ENCODE assay signal across 8 cellular contexts in the genomic region with DNA sequence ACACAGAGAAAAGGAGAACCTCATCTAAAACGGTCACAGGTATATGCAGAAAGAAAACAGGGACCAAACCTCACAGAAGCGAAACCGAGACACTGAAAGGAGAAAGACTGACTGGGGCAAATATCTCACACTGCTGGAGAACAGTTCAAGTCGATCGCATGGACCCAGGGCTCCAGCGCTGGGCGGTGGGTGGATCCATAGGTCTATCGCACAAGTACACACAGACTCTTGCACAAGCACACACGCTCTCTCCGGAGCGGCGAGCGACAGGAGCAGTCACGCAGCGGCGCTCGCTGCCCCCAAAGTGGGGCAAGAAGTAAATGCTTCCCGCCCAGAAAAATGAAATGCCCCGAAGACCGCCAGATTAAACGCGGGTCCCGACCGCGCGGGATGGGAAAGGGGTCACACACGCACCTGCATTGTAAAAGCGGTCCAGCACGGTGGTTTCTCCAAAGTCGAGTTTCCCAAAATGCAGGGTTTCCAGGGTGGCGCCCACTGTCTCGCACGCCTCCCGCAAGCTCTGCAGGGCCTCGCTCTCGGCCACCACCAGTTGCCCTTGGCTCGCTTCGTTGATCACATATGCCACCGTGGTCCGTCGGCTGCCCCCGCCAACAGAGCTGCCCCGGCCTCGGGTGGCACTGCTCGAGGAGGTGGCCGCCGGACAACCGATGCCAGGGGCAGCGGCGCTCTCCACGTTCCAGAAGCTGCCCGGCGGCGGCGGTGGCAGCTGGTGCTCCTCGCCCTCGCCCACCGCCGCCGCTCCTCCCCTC. TPM values are rescaled to one million over a fixed set of nuclear protein-coding genes. Genes with fewer than 3 reads are reported as not detected.
DNase-seq lines count a peak whose midpoint lies in the region; ATAC-seq, FAIRE-seq and TF ChIP-seq lines count a peak whose summit lies in the region.

No MANE protein-coding gene starts in this region.

- no peaks in the 10 kb centered on the region for H3K9me3 Mint-ChIP-seq in activated CD8-positive, alpha-beta memory T cell treated with anti-CD3 and anti-CD28 coated beads, Interleukin-2, amount 10 ng/mL, durations not matched to agents 7 days and 5 days (ENCODE audit: low read depth)
- no peaks in the 10 kb centered on the region for H3K9me3 Mint-ChIP-seq in stimulated activated naive B cell treated with anti-CD40 and anti-IgM and Interleukin-4, amounts not matched to agents 10 μg/mL and 1 μg/mL and 100 μg/mL, for 72 hours

- no peaks in the 10 kb centered on the region for H3K27me3 Mint-ChIP-seq in activated CD8-positive, alpha-beta memory T cell treated with anti-CD3 and anti-CD28 coated beads, Interleukin-2, amount 10 ng/mL, durations not matched to agents 7 days and 5 days
- H3K27me3 Mint-ChIP-seq in stimulated activated naive B cell treated with anti-CD40 and anti-IgM and Interleukin-4, amounts not matched to agents 10 μg/mL and 1 μg/mL and 100 μg/mL, for 72 hours, result no peaks in the 10 kb centered on the region

- H3K4me1 Mint-ChIP-seq in activated CD8-positive, alpha-beta memory T cell treated with anti-CD3 and anti-CD28 coated beads, Interleukin-2, amount 10 ng/mL, durations not matched to agents 7 days and 5 days, result peaks cover 41% of the 10 kb centered on the region
- H3K4me1 Mint-ChIP-seq in stimulated activated naive B cell treated with anti-CD40 and anti-IgM and Interleukin-4, amounts not matched to agents 10 μg/mL and 1 μg/mL and 100 μg/mL, for 72 hours, result peaks cover 23 to 44% of the 10 kb centered on the region in 2 donors

- ATAC-seq in GM18520 (IDR thresholded peaks at IDR 0.05; ENCODE audit: unreplicated experiment) (peak; percentile 24), HG03045 (IDR thresholded peaks at IDR 0.05; ENCODE audit: unreplicated experiment) (peak; percentile 34)
- peak; percentile 13 for ATAC-seq in activated CD8-positive, alpha-beta memory T cell treated with anti-CD3 and anti-CD28 coated beads, Interleukin-2, amount 10 ng/mL, durations not matched to agents 7 days and 5 days
- ATAC-seq in stimulated activated naive B cell treated with anti-CD40 and anti-IgM and Interleukin-4, amounts not matched to agents 10 μg/mL and 1 μg/mL and 100 μg/mL, for 72 hours (replicated peaks), result peak; percentile 13 to 27

- DNase-seq in AG09309 (ENCODE audit: low read depth) (no peak), NCI-H526 treated with DMSO at 0.1 percent for 48 hours (lab: John Stamatoyannopoulos, UW) (peak; percentile 43), endothelial cell of umbilical vein (ENCODE audit: low read depth, low spot score) (peak; percentile 61), mucosa of gallbladder (ENCODE audit: low spot score) (peak; percentile 67)
- peak; percentile 73 for DNase-seq in activated CD8-positive, alpha-beta memory T cell treated with anti-CD3 and anti-CD28 coated beads, Interleukin-2, amount 10 ng/mL, durations not matched to agents 7 days and 5 days
- DNase-seq in stimulated activated naive B cell treated with anti-CD40 and anti-IgM and Interleukin-4, amounts not matched to agents 10 μg/mL and 1 μg/mL and 100 μg/mL, for 72 hours, result peak; percentile 39

- H3K4me3 Mint-ChIP-seq in activated CD8-positive, alpha-beta memory T cell treated with anti-CD3 and anti-CD28 coated beads, Interleukin-2, amount 10 ng/mL, durations not matched to agents 7 days and 5 days, result peak overlapping the region; percentile 94
- H3K4me3 Mint-ChIP-seq in stimulated activated naive B cell treated with anti-CD40 and anti-IgM and Interleukin-4, amounts not matched to agents 10 μg/mL and 1 μg/mL and 100 μg/mL, for 72 hours, result peak overlapping the region; percentile 98 to 99

- FAIRE-seq in endothelial cell of umbilical vein (lab: Jason Lieb, UNC), result peak; percentile 66

- peaks cover 17% of the 10 kb centered on the region for H3K36me3 Mint-ChIP-seq in activated CD8-positive, alpha-beta memory T cell treated with anti-CD3 and anti-CD28 coated beads, Interleukin-2, amount 10 ng/mL, durations not matched to agents 7 days and 5 days
- peaks cover 0 to 9% of the 10 kb centered on the region in 2 donors for H3K36me3 Mint-ChIP-seq in stimulated activated naive B cell treated with anti-CD40 and anti-IgM and Interleukin-4, amounts not matched to agents 10 μg/mL and 1 μg/mL and 100 μg/mL, for 72 hours

- TF ChIP-seq POLR2A in endothelial cell of umbilical vein (IDR thresholded peaks at IDR 0.05; ENCODE audit: low read depth, low read length), result peak; percentile 17

- H4K20me1 ChIP-seq in endothelial cell of umbilical vein (replicated peaks; ENCODE audit: control insufficient read depth, extremely low read depth, insufficient read depth, low read length), result no peaks in the 10 kb centered on the region

- dilution Hi-C loops in endothelial cell of umbilical vein (cut with MboI; ENCODE audit: extremely low pct_ligation_motif_present, low sequenced_read_pairs), result no loop called here

- BruUV-seq in endothelial cell of umbilical vein (replicated peaks; lab: Mats Ljungman, UMichigan), result no TSS peak

- CTCF ChIA-PET in activated CD8-positive, alpha-beta memory T cell treated with anti-CD3 and anti-CD28 coated beads, Interleukin-2, amount 10 ng/mL, durations not matched to agents 7 days and 5 days (lab: Charles Lee), result interaction anchor here (0.9 to 12.0 kb wide), 56 partner anchors 8 to 503 kb away, joined by 3 to 424 read pairs (median 6); a partner anchor contains a TSS
- CTCF ChIA-PET in endothelial cell of umbilical vein (lab: Charles Lee), result interaction anchor here (0.7 to 8.7 kb wide), 86 partner anchors 7 to 1255 kb away, joined by 3 to 708 read pairs (median 5); a partner anchor contains a TSS

- H2AFZ ChIP-seq in endothelial cell of umbilical vein (ENCODE audit: low read depth, low read length), result peak overlapping the region; percentile 93

- intact Hi-C loops in endothelial cell of umbilical vein (cut with micrococcal nuclease), result loop anchor here (1.0 to 5.0 kb wide), 4 partner anchors 75 to 503 kb away; a partner anchor contains a TSS

- H3K9me1 ChIP-seq in endothelial cell of umbilical vein (replicated peaks; ENCODE audit: control insufficient read depth, extremely low read depth, insufficient read depth, low read length), result no peaks in the 10 kb centered on the region

- H3K36me3 ChIP-seq in endothelial cell of umbilical vein (ENCODE audit: control insufficient read depth in 2 of 2, extremely low read depth in 1 of 2, insufficient read depth in 2 of 2, low read length in 2 of 2), result no peaks in the 10 kb centered on the region

- peak overlapping the region; percentile 65 for H3K9ac ChIP-seq in endothelial cell of umbilical vein (replicated peaks; ENCODE audit: extremely low read depth, insufficient read depth, low read length)

- POLR2A ChIA-PET in endothelial cell of umbilical vein (lab: Charles Lee), result interaction anchor here (1.2 kb wide), 1 partner anchor 147 kb away, joined by 12 read pairs; no protein-coding TSS in a partner anchor

- peak overlapping the region; percentile 51 for H3K27ac ChIP-seq in endothelial cell of umbilical vein (ENCODE audit: insufficient read depth, low read depth, low read length)

- peak overlapping the region; percentile 47 for H3K4me2 ChIP-seq in endothelial cell of umbilical vein (ENCODE audit: insufficient read depth, low read length)

- H3K79me2 ChIP-seq in endothelial cell of umbilical vein (ENCODE audit: control insufficient read depth, insufficient read depth, low read length), result peaks cover 30% of the 10 kb centered on the region

- H3K27me3 ChIP-seq in endothelial cell of umbilical vein (ENCODE audit: control insufficient read depth in 2 of 2, insufficient read depth in 2 of 2, low read length in 2 of 2), result no peaks in the 10 kb centered on the region

- TF ChIP-seq CTCF in AG09309 (IDR thresholded peaks at IDR 0.05; ENCODE audit: control insufficient read depth, insufficient read depth, low read depth, low read length, missing control alignments), result no peak
- no peak for TF ChIP-seq CTCF in endothelial cell of umbilical vein (IDR thresholded peaks at IDR 0.05; ENCODE audit: extremely low read depth in 1 of 2, insufficient read depth in 1 of 2, low read depth in 1 of 2, low read length in 2 of 2)

- H3K4me1 ChIP-seq in endothelial cell of umbilical vein (ENCODE audit: control insufficient read depth, extremely low read depth, insufficient read depth, low read length), result peaks cover 19% of the 10 kb centered on the region

- H3K4me3 ChIP-seq in AG09309 (ENCODE audit: control insufficient read depth, low read depth, low read length) (peak overlapping the region; percentile 98), endothelial cell of umbilical vein (replicated peaks in 1 of 3; ENCODE audit: insufficient read depth in 1 of 3, low read depth in 1 of 3, low read length in 3 of 3) (peak overlapping the region; percentile 60 to 86 (median 70))

- H3K9me3 ChIP-seq in endothelial cell of umbilical vein (replicated peaks; ENCODE audit: control insufficient read depth, insufficient read depth, low read length), result no peaks in the 10 kb centered on the region

- peak overlapping the region; percentile 92 for H3K27ac Mint-ChIP-seq in activated CD8-positive, alpha-beta memory T cell treated with anti-CD3 and anti-CD28 coated beads, Interleukin-2, amount 10 ng/mL, durations not matched to agents 7 days and 5 days
- peak overlapping the region; percentile 86 for H3K27ac Mint-ChIP-seq in stimulated activated naive B cell treated with anti-CD40 and anti-IgM and Interleukin-4, amounts not matched to agents 10 μg/mL and 1 μg/mL and 100 μg/mL, for 72 hours

RNA-seq across cellular contexts. Expression of a gene that starts 0.8 kb away (rescaled TPM):
- total RNA-seq in activated CD8-positive, alpha-beta memory T cell treated with anti-CD3 and anti-CD28 coated beads, Interleukin-2, amount 10 ng/mL, durations not matched to agents 7 days and 5 days, result 10 to 100 TPM; 18.3 to 21.7 TPM
- 5.0 and 7.0 TPM in 2 replicates for total RNA-seq in endothelial cell of umbilical vein
- polyA plus RNA-seq in endothelial cell of umbilical vein, result 1.3 and 1.5 TPM in 2 replicates
- polyA plus RNA-seq in endothelial cell of umbilical vein (2011; cell fraction: cytosol; rRNA removed), result 1.9 and 2.1 TPM in 2 replicates
- 3.1 and 3.9 TPM in 2 replicates for polyA plus RNA-seq in endothelial cell of umbilical vein (2011; cell fraction: nucleus; rRNA removed)
- 5.0 and 8.0 TPM in 2 replicates for polyA plus RNA-seq in endothelial cell of umbilical vein (2012)
- polyA minus RNA-seq in endothelial cell of umbilical vein, result 3.8 and 10.2 TPM in 2 replicates
- polyA minus RNA-seq in endothelial cell of umbilical vein (2011; cell fraction: cytosol; rRNA and poly(A)+ RNA removed), result 5.3 TPM
- polyA minus RNA-seq in endothelial cell of umbilical vein (2011; cell fraction: nucleus; rRNA and poly(A)+ RNA removed), result 6.1 and 8.5 TPM in 2 replicates
- 15.9 TPM for total RNA-seq in mucosa of gallbladder

RNA-seq across cellular contexts. Expression of a gene that starts 30.9 kb away (rescaled TPM):
- total RNA-seq in activated CD8-positive, alpha-beta memory T cell treated with anti-CD3 and anti-CD28 coated beads, Interleukin-2, amount 10 ng/mL, durations not matched to agents 7 days and 5 days, result 1 to 10 TPM; 3.5 TPM
- 3.5 and 3.7 TPM in 2 replicates for total RNA-seq in endothelial cell of umbilical vein
- 4.5 and 5.7 TPM in 2 replicates for polyA plus RNA-seq in endothelial cell of umbilical vein
- 4.4 and 5.0 TPM in 2 replicates for polyA plus RNA-seq in endothelial cell of umbilical vein (2011; cell fraction: cytosol; rRNA removed)
- polyA plus RNA-seq in endothelial cell of umbilical vein (2011; cell fraction: nucleus; rRNA removed), result 2.2 and 3.9 TPM in 2 replicates
- 2.5 and 3.5 TPM in 2 replicates for polyA plus RNA-seq in endothelial cell of umbilical vein (2012)
- polyA minus RNA-seq in endothelial cell of umbilical vein, result 1.8 and 2.4 TPM in 2 replicates
- polyA minus RNA-seq in endothelial cell of umbilical vein (2011; cell fraction: cytosol; rRNA and poly(A)+ RNA removed), result 1.7 TPM
- 2.5 and 3.5 TPM in 2 replicates for polyA minus RNA-seq in endothelial cell of umbilical vein (2011; cell fraction: nucleus; rRNA and poly(A)+ RNA removed)
- 11.2 TPM for total RNA-seq in mucosa of gallbladder
